ENCODE assay signal across 13 cellular contexts in genomic region chr9:69658987-69659677, GRCh38.
"Had no signal": no experiment of that assay in that cellular context is flagged by ENCODE, and none has a peak within 500 bp of the region (broad histone marks: within the 10 kb centered on the region; RNA-seq: fewer than 3 reads in every experiment).

No MANE protein-coding gene starts in this region.

- H3K9me3 Mint-ChIP-seq: T-helper 2 cell treated with Interferon-gamma antibody and Interleukin-4, amounts not matched to agents 5 μg/mL and 100 μg/mL, for 36 hours had no signal

- DNase-seq: activated CD4-positive, alpha-beta T cell treated with anti-CD3 and anti-CD28 coated beads, Interleukin-2, amount 50 U/mL, for 1 hour; activated naive CD4-positive, alpha-beta T cell; aorta; cerebellar nuclear complex; gastrocnemius medialis; pancreas; sigmoid colon; spleen; stomach; testis; upper lobe of left lung had no signal

- H3K27me3 ChIP-seq: breast epithelium, gastrocnemius medialis, pancreas, sigmoid colon, spleen, stomach, testis, upper lobe of left lung had no signal

- ATAC-seq: gastrocnemius medialis, pancreas had no signal

- H3K4me3 Mint-ChIP-seq: T-helper 2 cell treated with Interferon-gamma antibody and Interleukin-4, amounts not matched to agents 5 μg/mL and 100 μg/mL, for 36 hours had no signal

- H3K4me1 ChIP-seq: breast epithelium, gastrocnemius medialis, sigmoid colon, stomach, testis, upper lobe of left lung had no signal

- H3K36me3 ChIP-seq: breast epithelium, gastrocnemius medialis, pancreas, sigmoid colon, spleen, stomach, upper lobe of left lung had no signal

- H3K27ac Mint-ChIP-seq: T-helper 2 cell treated with Interferon-gamma antibody and Interleukin-4, amounts not matched to agents 5 μg/mL and 100 μg/mL, for 36 hours had no signal

- H3K9me3 ChIP-seq: breast epithelium, gastrocnemius medialis, pancreas, sigmoid colon, spleen, stomach, testis, upper lobe of left lung had no signal

- H3K4me3 ChIP-seq: breast epithelium, gastrocnemius medialis, pancreas, sigmoid colon, spleen, stomach, testis, upper lobe of left lung had no signal
